ENCODE assay signal across 11 cellular contexts in genomic region chr1:206715120-206715519, GRCh38. TPM values are rescaled to one million over a fixed set of nuclear protein-coding genes. Genes with fewer than 3 reads are reported as not detected.
DNase-seq lines count a peak whose midpoint lies in the region; ATAC-seq, FAIRE-seq and TF ChIP-seq lines count a peak whose summit lies in the region.
"Had no signal": no experiment of that assay in that cellular context is flagged by ENCODE, and none has a peak within 500 bp of the region (broad histone marks: within the 10 kb centered on the region; RNA-seq: fewer than 3 reads in every experiment).

No MANE protein-coding gene starts in this region.

- no peaks in the 10 kb centered on the region for H3K36me3 ChIP-seq in small intestine (ENCODE audit: control insufficient read depth in 2 of 2, insufficient read depth in 2 of 2, low read length in 2 of 2)

- no peaks in the 10 kb centered on the region for H3K9me3 ChIP-seq in small intestine (ENCODE audit: control insufficient read depth, low read depth)

- no peak for TF ChIP-seq CTCF in Calu3 (IDR thresholded peaks at IDR 0.05; ENCODE audit: unreplicated experiment)

- FAIRE-seq in small intestine (lab: Jason Lieb, UNC) = no peak
- FAIRE-seq in GM19239 (lab: Jason Lieb, UNC) = no peak
- FAIRE-seq: RCC 7860 had no signal

- peak overlapping the region; percentile 72 to 88 for H3K27ac ChIP-seq in small intestine (ENCODE audit: low read depth in 1 of 2, low read length in 1 of 2)
- H3K27ac ChIP-seq: VCaP had no signal

- H3K27ac Mint-ChIP-seq in Calu3 (ENCODE audit: unreplicated experiment) = no peak overlapping the region
- H3K27ac Mint-ChIP-seq in T-cell = peak overlapping the region; percentile 86 to 98

- CTCF ChIA-PET in Calu3 (lab: Charles Lee) = interaction anchor here (0.7 to 1.2 kb wide), 14 partner anchors 8 to 667 kb away, joined by 3 to 5 read pairs (median 4); partner anchors contain the start of gene DYRK3
- CTCF ChIA-PET in T-cell (lab: Charles Lee) = interaction anchor here (0.6 to 2.1 kb wide), 13 partner anchors 9 to 243 kb away, joined by 3 to 12 read pairs (median 4); partner anchors contain the start of gene EIF2D (in 1 of the 2)

- TF ChIP-seq POLR2A in erythroblast (IDR thresholded peaks at IDR 0.05; ENCODE audit: low read length) = no peak

- H3K27me3 Mint-ChIP-seq in Calu3 (ENCODE audit: unreplicated experiment) (no peaks in the 10 kb centered on the region), T-cell (no peaks in the 10 kb centered on the region)

- H3K4me3 Mint-ChIP-seq in Calu3 (ENCODE audit: low read depth, unreplicated experiment) (peak overlapping the region; percentile 14), T-cell (peak overlapping the region; percentile 22 to 71 (median 22))

- ATAC-seq in T-cell (replicated peaks in 1 of 4) = no peak
- ATAC-seq in left ventricle myocardium superior = peak; percentile 12

- POLR2A ChIA-PET in T-cell (lab: Charles Lee) = interaction anchor here (0.7 to 1.6 kb wide), 6 partner anchors 10 to 163 kb away, joined by 3 to 13 read pairs (median 6); no protein-coding TSS in a partner anchor

- peaks cover 14 to 49% of the 10 kb centered on the region in 2 donors for H3K4me1 ChIP-seq in small intestine (ENCODE audit: control insufficient read depth in 2 of 2, insufficient read depth in 1 of 2, low read depth in 1 of 2, low read length in 1 of 2)

- DNase-seq in Calu3 = no peak
- DNase-seq in T-cell = no peak
- no peak for DNase-seq in left ventricle myocardium superior
- no peak for DNase-seq in small intestine
- no peak for DNase-seq in GM19239 (ENCODE audit: insufficient read length, low spot score)
- DNase-seq in erythroblast (lab: John Stamatoyannopoulos, UW) = no peak
- no peak for DNase-seq in NAMALWA (ENCODE audit: low spot score)
- DNase-seq: NCI-H2029 treated with DMSO at 0.1 percent for 48 hours had no signal

- intact Hi-C loops in Calu3 (cut with micrococcal nuclease; ENCODE audit: unreplicated experiment) = loop anchor here (10.0 kb wide), 1 partner anchor 80 kb away; the partner anchor contains the start of gene DYRK3
- intact Hi-C loops in left ventricle myocardium superior (cut with micrococcal nuclease) = no loop called here

- H3K36me3 Mint-ChIP-seq in Calu3 (ENCODE audit: insufficient read depth, unreplicated experiment) (peaks cover 5% of the 10 kb centered on the region), T-cell (peaks cover 7% of the 10 kb centered on the region)

- no peak overlapping the region for H3K4me3 ChIP-seq in small intestine (ENCODE audit: low read depth in 1 of 2, low read length in 2 of 2)

- no TSS peak for BruUV-seq in Calu3 (replicated peaks; lab: Mats Ljungman, UMichigan)

- H3K27me3 ChIP-seq in small intestine (ENCODE audit: control insufficient read depth in 2 of 2, insufficient read depth in 2 of 2, low read length in 2 of 2) = no peaks in the 10 kb centered on the region

- no peaks in the 10 kb centered on the region for H3K9me3 Mint-ChIP-seq in Calu3 (ENCODE audit: low read depth, unreplicated experiment)
- no peaks in the 10 kb centered on the region for H3K9me3 Mint-ChIP-seq in T-cell

- 57 to 74% (median 70%) methylated on average over 4 of the region's 4 CpGs for WGBS in small intestine, 3 donors

- peaks cover 63% of the 10 kb centered on the region for H3K4me1 Mint-ChIP-seq in Calu3 (ENCODE audit: low read depth, unreplicated experiment)
- peaks cover 82 to 86% (median 85%) of the 10 kb centered on the region in 3 donors for H3K4me1 Mint-ChIP-seq in T-cell

RNA-seq across cellular contexts. Expression of gene MAPKAPK2, which starts 30.4 kb away (rescaled TPM):
- total RNA-seq in Calu3 (2022) (93.7 and 96.2 TPM in 2 replicates), T-cell (100 to 1,000 TPM in 1 of 5 donors, 10 to 100 TPM in 4; 64.3 to 117 (median 78.4) TPM), left ventricle myocardium superior (228 TPM)
- polyA plus RNA-seq in small intestine = 10 to 100 TPM; 56.4 to 93.5 (median 85.0) TPM

RNA-seq across cellular contexts. Expression of gene IL19, which starts 55.5 kb away (rescaled TPM):
- total RNA-seq in Calu3 (2022) (not detected in 2 replicates), T-cell (not detected), left ventricle myocardium superior (not detected)
- not detected for polyA plus RNA-seq in small intestine
- total RNA-seq: subcutaneous adipose tissue had no signal

RNA-seq across cellular contexts. Expression of gene IL10, which starts 57.2 kb away (rescaled TPM):
- total RNA-seq in Calu3 (2022) (not detected in 2 replicates), T-cell (1 to 10 TPM in 1 of 5 donors, under 1 TPM in 2, not detected in 2; 0.19 to 1.1 (median 0.26) TPM), left ventricle myocardium superior (0.37 TPM)
- 1 to 10 TPM in 1 of 3 donors, under 1 TPM in 1, not detected in 1; 0.54 to 5.1 TPM for polyA plus RNA-seq in small intestine
